ENCODE assay signal across 8 cellular contexts in the genomic region with DNA sequence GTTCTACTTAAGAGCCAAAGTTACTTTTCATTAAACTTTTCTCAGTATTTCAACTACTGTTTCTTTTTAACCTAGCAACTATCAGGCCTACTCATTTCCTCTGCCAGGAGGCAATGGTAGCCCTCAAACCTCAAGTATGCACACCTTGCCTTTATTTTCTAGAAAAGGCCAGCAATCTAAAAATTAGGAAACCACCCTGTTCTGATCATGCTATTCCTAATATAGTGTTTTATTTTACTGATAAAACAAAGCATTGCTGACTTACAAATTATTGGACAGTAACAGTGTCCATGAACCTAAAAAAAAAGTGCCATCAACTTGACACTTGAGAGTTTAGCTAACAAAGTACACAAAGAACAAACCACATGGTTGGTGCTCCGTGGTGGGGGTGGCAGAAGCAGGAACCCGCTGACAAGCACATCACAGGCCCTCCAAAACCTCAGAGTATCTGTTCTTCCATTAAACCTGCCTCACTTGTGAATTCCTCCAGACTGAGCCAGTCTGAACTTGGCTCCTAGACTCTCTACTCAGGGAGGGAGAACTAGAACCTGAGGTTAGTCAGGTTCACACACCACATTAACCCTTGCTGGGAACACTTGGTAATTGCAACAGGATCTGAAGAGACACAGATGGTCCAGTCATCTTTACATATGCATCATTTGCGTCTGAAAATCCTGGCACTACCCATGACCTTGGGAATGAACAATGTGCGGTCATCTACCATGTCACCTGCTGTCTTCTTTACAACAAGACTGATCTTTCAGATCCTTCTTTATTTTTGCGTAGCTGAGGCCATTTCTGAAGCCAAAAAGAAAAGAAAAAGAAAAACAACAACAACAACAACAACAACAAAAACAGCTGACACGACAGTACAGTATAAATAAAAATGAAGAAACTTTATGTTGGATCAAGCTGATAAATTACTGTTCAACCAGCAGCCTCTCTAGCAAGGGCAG. TPM values are rescaled to one million over a fixed set of nuclear protein-coding genes. Genes with fewer than 3 reads are reported as not detected.
DNase-seq lines count a peak whose midpoint lies in the region; ATAC-seq and TF ChIP-seq lines count a peak whose summit lies in the region.

No MANE protein-coding gene starts in this region.

- H2AFZ ChIP-seq in H9 (ENCODE audit: low read length): no peak overlapping the region

- H2BK15ac ChIP-seq in H9 (ENCODE audit: low read depth, low read length): no peak overlapping the region

- no peak overlapping the region for H4K5ac ChIP-seq in H9 (ENCODE audit: insufficient read length, low read depth, low read length)

- H3K36me3 ChIP-seq in CD4-positive, CD25-positive, alpha-beta regulatory T cell (ENCODE audit: control insufficient read depth, insufficient read depth, low read length): no peaks in the 10 kb centered on the region
- no peaks in the 10 kb centered on the region for H3K36me3 ChIP-seq in brain microvascular endothelial cell (replicated peaks)

- H3K4ac ChIP-seq in H9 (ENCODE audit: low read depth, low read length): no peak overlapping the region

- peaks cover 2% of the 10 kb centered on the region for H3K79me1 ChIP-seq in H9 (ENCODE audit: insufficient read depth, low read depth, low read length, poor library complexity, severe bottlenecking)

- no peak overlapping the region for H3K23ac ChIP-seq in H9 (ENCODE audit: insufficient read length, low read depth, low read length)

- peaks cover 6% of the 10 kb centered on the region for H3K36me3 Mint-ChIP-seq in CD4-positive, CD25-positive, alpha-beta regulatory T cell
- peaks cover 0 to 7% (median 0%) of the 10 kb centered on the region in 3 experiments; a peak in 3 of 7 replicates for H3K36me3 Mint-ChIP-seq in H9 (ENCODE audit: insufficient read depth in 1 of 3, low read depth in 3 of 3)
- peaks cover 2% of the 10 kb centered on the region for H3K36me3 Mint-ChIP-seq in neural crest cell (ENCODE audit: low read depth)

- peaks cover 42 to 93% (median 71%) of the 10 kb centered on the region in 4 donors for H3K4me1 Mint-ChIP-seq in CD4-positive, CD25-positive, alpha-beta regulatory T cell
- peaks cover 50 to 57% of the 10 kb centered on the region in 2 experiments for H3K4me1 Mint-ChIP-seq in H9
- peaks cover 20% of the 10 kb centered on the region for H3K4me1 Mint-ChIP-seq in neural crest cell

- peak overlapping the region; percentile 92 for H3K27ac ChIP-seq in CD4-positive, CD25-positive, alpha-beta regulatory T cell (ENCODE audit: insufficient read depth, low read length, poor library complexity, severe bottlenecking)
- no peak overlapping the region for H3K27ac ChIP-seq in H9 (ENCODE audit: insufficient read length, low read depth, low read length)
- peak overlapping the region; percentile 87 for H3K27ac ChIP-seq in brain microvascular endothelial cell

- H3K18ac ChIP-seq in H9 (ENCODE audit: insufficient read length, low read depth, low read length): no peak overlapping the region

- WGBS in H9 (ENCODE audit: extremely low coverage, insufficient read length, low lambda C conversion rate): no CpG with 5 or more reads among the region's 6 CpGs

- H3K79me2 ChIP-seq in H9 (ENCODE audit: insufficient read depth, low read length): peaks cover 14% of the 10 kb centered on the region; the same call in 1 of the 2 replicates

- H2BK5ac ChIP-seq in H9 (ENCODE audit: insufficient read length, low read length): no peak overlapping the region

- H2BK120ac ChIP-seq in H9 (ENCODE audit: low read depth, low read length, poor library complexity, severe bottlenecking): no peak overlapping the region

- H2BK12ac ChIP-seq in H9 (ENCODE audit: insufficient read length, low read depth, low read length): no peak overlapping the region

- H3K4me2 ChIP-seq in H9 (ENCODE audit: insufficient read depth, insufficient read length, low read length): no peak overlapping the region

- H3K27me3 ChIP-seq in CD4-positive, CD25-positive, alpha-beta regulatory T cell (ENCODE audit: control insufficient read depth, insufficient read depth, low read length): no peaks in the 10 kb centered on the region
- H3K27me3 ChIP-seq in H9 (ENCODE audit: insufficient read depth, low read length): no peaks in the 10 kb centered on the region
- no peaks in the 10 kb centered on the region for H3K27me3 ChIP-seq in brain microvascular endothelial cell (replicated peaks)

- H3K27me3 Mint-ChIP-seq in CD4-positive, CD25-positive, alpha-beta regulatory T cell: no peaks in the 10 kb centered on the region
- H3K27me3 Mint-ChIP-seq in H9 (ENCODE audit: low read depth): no peaks in the 10 kb centered on the region
- no peaks in the 10 kb centered on the region for H3K27me3 Mint-ChIP-seq in neural crest cell (ENCODE audit: low read depth)

- H3K14ac ChIP-seq in H9 (ENCODE audit: insufficient read depth, low read length): no peak overlapping the region

- H4K8ac ChIP-seq in H9 (replicated peaks; ENCODE audit: insufficient read length, low read depth, low read length): no peak overlapping the region

- no peaks in the 10 kb centered on the region for H3K23me2 ChIP-seq in H9 (ENCODE audit: insufficient read length, low read depth, low read length, poor library complexity, severe bottlenecking)

- no peak overlapping the region for H2BK20ac ChIP-seq in H9 (ENCODE audit: low read depth, low read length, poor library complexity, severe bottlenecking)

- no peaks in the 10 kb centered on the region for H3K9me3 Mint-ChIP-seq in CD4-positive, CD25-positive, alpha-beta regulatory T cell
- peaks cover 0 to 3% of the 10 kb centered on the region in 2 experiments; a peak in 3 of 5 replicates for H3K9me3 Mint-ChIP-seq in H9
- H3K9me3 Mint-ChIP-seq in neural crest cell: no peaks in the 10 kb centered on the region

- peak overlapping the region; percentile 95 to 98 (median 98) for H3K27ac Mint-ChIP-seq in CD4-positive, CD25-positive, alpha-beta regulatory T cell
- H3K27ac Mint-ChIP-seq in H9 (peak overlapping the region; percentile 84 to 88 (median 88)), neural crest cell (ENCODE audit: unreplicated experiment) (peak overlapping the region; percentile 58)

- no peaks in the 10 kb centered on the region for H4K20me1 ChIP-seq in H9 (ENCODE audit: control insufficient read depth, insufficient read depth, insufficient read length)

- H2AK5ac ChIP-seq in H9 (ENCODE audit: insufficient read length, low read length): no peak overlapping the region

- H3K4me3 Mint-ChIP-seq in CD4-positive, CD25-positive, alpha-beta regulatory T cell: peak overlapping the region; percentile 66 to 81 (median 73)
- H3K4me3 Mint-ChIP-seq in H9: no peak overlapping the region
- H3K4me3 Mint-ChIP-seq in neural crest cell: no peak overlapping the region

- no peak overlapping the region for H3T11ph ChIP-seq in H9 (ENCODE audit: low read length)

- H3K4me3 ChIP-seq in CD4-positive, CD25-positive, alpha-beta regulatory T cell (ENCODE audit: low read depth, low read length): peak overlapping the region; percentile 62
- no peak overlapping the region for H3K4me3 ChIP-seq in brain microvascular endothelial cell (ENCODE audit: low read depth, low read length)

- no peak for TF ChIP-seq CTCF in H9 (conservative IDR thresholded peaks at IDR 0.05)
- TF ChIP-seq CTCF in brain microvascular endothelial cell (IDR thresholded peaks at IDR 0.05; ENCODE audit: low read depth, low read length, missing control alignments): no peak
- TF ChIP-seq CTCF in neural crest cell (conservative IDR thresholded peaks at IDR 0.05): no peak

- peak; percentile 31 to 83 (median 80) for DNase-seq in CD4-positive, CD25-positive, alpha-beta regulatory T cell
- no peak for DNase-seq in H9
- DNase-seq in brain microvascular endothelial cell: peak; percentile 64
- DNase-seq in neural crest cell (ENCODE audit: low read depth, low spot score): no peak
- DNase-seq in NCI-H146 (lab: John Stamatoyannopoulos, UW): no peak
- DNase-seq in cerebellum (ENCODE audit: low spot score): no peak

- no peaks in the 10 kb centered on the region for H3K9me3 ChIP-seq in CD4-positive, CD25-positive, alpha-beta regulatory T cell (ENCODE audit: control insufficient read depth in 2 of 2, low read length in 2 of 2)
- no peaks in the 10 kb centered on the region for H3K9me3 ChIP-seq in H9 (ENCODE audit: control insufficient read depth, low read depth, low read length)

- peak; percentile 68 to 69 for ATAC-seq in CD4-positive, CD25-positive, alpha-beta regulatory T cell (ENCODE audit: low read depth in 2 of 2)
- ATAC-seq in SK-N-SH treated with all-trans-retinoic acid at 6 μM for 48 hours: peak; percentile 47
- ATAC-seq in HG02588 (IDR thresholded peaks at IDR 0.05; ENCODE audit: unreplicated experiment): no peak

- H3K4me1 ChIP-seq in CD4-positive, CD25-positive, alpha-beta regulatory T cell (ENCODE audit: control insufficient read depth, insufficient read depth, low read length, poor library complexity, severe bottlenecking): peaks cover 99% of the 10 kb centered on the region
- peaks cover 17% of the 10 kb centered on the region for H3K4me1 ChIP-seq in H9 (ENCODE audit: insufficient read depth, low read length)

- no peak overlapping the region for H3K56ac ChIP-seq in H9 (ENCODE audit: insufficient read length, low read depth, low read length)

- in situ Hi-C loops in brain microvascular endothelial cell (cut with HindIII; ENCODE audit: low pct_ligation_motif_present, low sequenced_read_pairs): no loop called here

- no peak overlapping the region for H4K91ac ChIP-seq in H9 (ENCODE audit: insufficient read length, low read depth, low read length)

- H3K9ac ChIP-seq in H9 (ENCODE audit: extremely low read depth, insufficient read length, low read length): no peak overlapping the region

TF ChIP-seq in SK-N-SH treated with all-trans-retinoic acid at 6 μM for 48 hours, 23 proteins besides CTCF, POLR2A, EP300 and RAD21 (continues in another document):
- TF ChIP-seq, protein P1, sequence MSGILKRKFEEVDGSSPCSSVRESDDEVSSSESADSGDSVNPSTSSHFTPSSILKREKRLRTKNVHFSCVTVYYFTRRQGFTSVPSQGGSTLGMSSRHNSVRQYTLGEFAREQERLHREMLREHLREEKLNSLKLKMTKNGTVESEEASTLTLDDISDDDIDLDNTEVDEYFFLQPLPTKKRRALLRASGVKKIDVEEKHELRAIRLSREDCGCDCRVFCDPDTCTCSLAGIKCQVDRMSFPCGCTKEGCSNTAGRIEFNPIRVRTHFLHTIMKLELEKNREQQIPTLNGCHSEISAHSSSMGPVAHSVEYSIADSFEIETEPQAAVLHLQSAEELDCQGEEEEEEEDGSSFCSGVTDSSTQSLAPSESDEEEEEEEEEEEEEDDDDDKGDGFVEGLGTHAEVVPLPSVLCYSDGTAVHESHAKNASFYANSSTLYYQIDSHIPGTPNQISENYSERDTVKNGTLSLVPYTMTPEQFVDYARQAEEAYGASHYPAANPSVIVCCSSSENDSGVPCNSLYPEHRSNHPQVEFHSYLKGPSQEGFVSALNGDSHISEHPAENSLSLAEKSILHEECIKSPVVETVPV (CRISPR knock-in tag; IDR thresholded peaks at IDR 0.05): no peak
- TF ChIP-seq ZFP30 (CRISPR knock-in tag; IDR thresholded peaks at IDR 0.05) (no peak), OSR1 (CRISPR knock-in tag; IDR thresholded peaks at IDR 0.05) (no peak)

RNA-seq across cellular contexts. Expression of a gene that starts 31.9 kb away (rescaled TPM):
- total RNA-seq in CD4-positive, CD25-positive, alpha-beta regulatory T cell: 156 TPM
- polyA plus RNA-seq in CD4-positive, CD25-positive, alpha-beta regulatory T cell: 10 to 100 TPM; 41.3 to 68.8 (median 49.1) TPM
- total RNA-seq in H9 (2021) (33.3 and 33.6 TPM in 2 replicates), neural crest cell (25.4 and 28.7 TPM in 2 replicates), cerebellum (22.7 TPM)

Comparison
In these comparisons a context has a peak if more than half of its experiments do, and no peak if none do; other contexts are left out.
1. DNase-seq: peak in CD4-positive, CD25-positive, alpha-beta regulatory T cell (3 of 3) and brain microvascular endothelial cell (single experiment); none in H9 (single experiment), neural crest cell (single experiment), NCI-H146 (single experiment) and cerebellum (single experiment).
2. H3K4me3 Mint-ChIP-seq: peak in CD4-positive, CD25-positive, alpha-beta regulatory T cell (4 of 4); none in H9 (0 of 2) and neural crest cell (single experiment).
3. Peak in every context shown above with its lines, with median percentiles within 50 percentile points of each other: H3K27ac Mint-ChIP-seq.